In genomic region chr9:86176468-86176867, GRCh38 we compare ENCODE assay signal across 18 cellular contexts.
A peak's percentile ranks its signal among the peaks of the same experiment; 100 is the strongest.
DNase-seq lines count a peak whose midpoint lies in the region; ATAC-seq and TF ChIP-seq lines count a peak whose summit lies in the region.
"Had no signal": no experiment of that assay in that cellular context is flagged by ENCODE, and none has a peak within 500 bp of the region (broad histone marks: within the 10 kb centered on the region; RNA-seq: fewer than 3 reads in every experiment).

No MANE protein-coding gene starts in this region.

- no peak for TF ChIP-seq CTCF in RWPE1 (conservative IDR thresholded peaks at IDR 0.05; ENCODE audit: low read depth)

- ATAC-seq in left colon (peak; percentile 64), GM21360 (IDR thresholded peaks at IDR 0.05; ENCODE audit: unreplicated experiment) (no peak), GM18502 (IDR thresholded peaks at IDR 0.05; ENCODE audit: poor library complexity, unreplicated experiment) (no peak)
- ATAC-seq: body of pancreas; left cardiac atrium; natural killer cell; Right ventricle myocardium inferior; sciatic nerve; stimulated activated naive CD8-positive, alpha-beta T cell treated with anti-CD3 and anti-CD28 coated beads, Interleukin-15, amount 100 ng/mL, for 72 hours had no signal

- H3K27ac ChIP-seq in RWPE1: no peak overlapping the region
- H3K27ac ChIP-seq: BLaER1 treated with 17β-estradiol and CSF1 and Interleukin-3, amounts not matched to agents 10 nM and 100 nM; body of pancreas had no signal

- H3K4me3 Mint-ChIP-seq in T-helper 2 cell treated with Interferon-gamma antibody and Interleukin-4, amounts not matched to agents 5 μg/mL and 100 μg/mL, for 36 hours: no peak overlapping the region
- H3K4me3 Mint-ChIP-seq: endodermal cell; natural killer cell; stimulated activated naive CD8-positive, alpha-beta T cell treated with anti-CD3 and anti-CD28 coated beads, Interleukin-15, amount 100 ng/mL, for 72 hours had no signal

- DNase-seq in ELR (ENCODE audit: low read depth) (peak; percentile 47), NCI-H2029 treated with DMSO at 0.1 percent for 48 hours (lab: John Stamatoyannopoulos, UW) (peak; percentile 83), RWPE1 (ENCODE audit: low spot score) (peak; percentile 92), left colon (peak in 1 of 2 donors; percentile 13)
- DNase-seq in T-helper 2 cell treated with Interferon-gamma antibody and Interleukin-4, amounts not matched to agents 5 μg/mL and 100 μg/mL, for 36 hours (ENCODE audit: low spot score): no peak
- no peak for DNase-seq in activated CD8-positive, alpha-beta memory T cell treated with anti-CD3 and anti-CD28 coated beads for 24 hours
- DNase-seq: activated CD4-positive, CD25-positive, alpha-beta regulatory T cell; endodermal cell; left cardiac atrium; MV-4-11; natural killer cell; stimulated activated naive CD8-positive, alpha-beta T cell treated with anti-CD3 and anti-CD28 coated beads, Interleukin-15, amount 100 ng/mL, for 72 hours had no signal

- no peaks in the 10 kb centered on the region for H3K4me1 Mint-ChIP-seq in T-helper 2 cell treated with Interferon-gamma antibody and Interleukin-4, amounts not matched to agents 5 μg/mL and 100 μg/mL, for 36 hours (ENCODE audit: low read depth)
- H3K4me1 Mint-ChIP-seq: endodermal cell; natural killer cell; stimulated activated naive CD8-positive, alpha-beta T cell treated with anti-CD3 and anti-CD28 coated beads, Interleukin-15, amount 100 ng/mL, for 72 hours had no signal

- peaks cover 1% of the 10 kb centered on the region for H3K27me3 Mint-ChIP-seq in T-helper 2 cell treated with Interferon-gamma antibody and Interleukin-4, amounts not matched to agents 5 μg/mL and 100 μg/mL, for 36 hours (ENCODE audit: low read depth)
- H3K27me3 Mint-ChIP-seq: stimulated activated naive CD8-positive, alpha-beta T cell treated with anti-CD3 and anti-CD28 coated beads, Interleukin-15, amount 100 ng/mL, for 72 hours had no signal

- intact Hi-C loops in left colon (cut with DNase I, micrococcal nuclease): no loop called here

- no peak overlapping the region for H3K27ac Mint-ChIP-seq in T-helper 2 cell treated with Interferon-gamma antibody and Interleukin-4, amounts not matched to agents 5 μg/mL and 100 μg/mL, for 36 hours
- H3K27ac Mint-ChIP-seq: endodermal cell; natural killer cell; stimulated activated naive CD8-positive, alpha-beta T cell treated with anti-CD3 and anti-CD28 coated beads, Interleukin-15, amount 100 ng/mL, for 72 hours had no signal

- CTCF ChIA-PET in RWPE1 (lab: Yijun Ruan, JAX): interaction anchor here (0.7 to 0.9 kb wide), 2 partner anchors 26 to 38 kb away, joined by 3 to 6 read pairs; no protein-coding TSS in a partner anchor

- no peaks in the 10 kb centered on the region for H3K9me3 Mint-ChIP-seq in T-helper 2 cell treated with Interferon-gamma antibody and Interleukin-4, amounts not matched to agents 5 μg/mL and 100 μg/mL, for 36 hours
- H3K9me3 Mint-ChIP-seq: endodermal cell; natural killer cell; stimulated activated naive CD8-positive, alpha-beta T cell treated with anti-CD3 and anti-CD28 coated beads, Interleukin-15, amount 100 ng/mL, for 72 hours had no signal

- POLR2A ChIA-PET in RWPE1 (lab: Yijun Ruan, JAX; ENCODE audit: low non-redundant PET): no interaction called here

- no peaks in the 10 kb centered on the region for H3K36me3 Mint-ChIP-seq in T-helper 2 cell treated with Interferon-gamma antibody and Interleukin-4, amounts not matched to agents 5 μg/mL and 100 μg/mL, for 36 hours (ENCODE audit: low read depth)

Comparison
In these comparisons a context has a peak if more than half of its experiments do, and no peak if none do; other contexts are left out.
1. DNase-seq: peak in ELR (single experiment), NCI-H2029 treated with DMSO at 0.1 percent for 48 hours (single experiment) and RWPE1 (single experiment); none in T-helper 2 cell treated with Interferon-gamma antibody and Interleukin-4, amounts not matched to agents 5 μg/mL and 100 μg/mL, for 36 hours (single experiment) and activated CD8-positive, alpha-beta memory T cell treated with anti-CD3 and anti-CD28 coated beads for 24 hours (single experiment).